In the genomic region with DNA sequence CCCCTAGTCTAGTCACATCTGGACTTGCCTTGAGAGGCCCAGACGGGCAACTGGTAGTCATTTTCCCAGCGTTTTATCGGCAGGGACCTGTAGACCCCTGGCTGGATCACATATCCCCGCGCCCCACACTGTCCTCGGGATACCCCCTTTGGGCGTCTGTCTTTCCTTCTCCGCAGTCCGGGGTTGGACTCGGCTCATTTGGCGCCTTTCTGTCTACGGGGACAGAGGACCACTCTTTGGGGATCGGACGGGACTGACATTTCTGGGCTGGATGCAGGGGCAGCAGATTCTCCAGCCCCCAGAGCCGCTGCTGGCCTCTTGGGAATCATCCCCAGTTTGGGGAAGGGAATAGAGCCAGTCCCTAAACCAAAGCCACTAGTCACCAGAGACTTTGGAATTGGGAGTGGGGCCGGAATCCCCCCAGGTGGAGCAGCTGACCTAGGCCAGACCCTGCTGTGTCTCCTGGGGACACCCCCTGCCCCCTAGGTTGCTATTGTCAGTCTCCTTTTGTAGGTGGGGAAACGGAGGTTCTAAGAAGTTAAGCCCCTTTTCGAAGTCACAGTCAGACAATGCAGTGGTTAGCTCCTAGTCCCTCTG, we compare ENCODE assay signal across 7 cellular contexts. TPM values are rescaled to one million over a fixed set of nuclear protein-coding genes. Genes with fewer than 3 reads are reported as not detected.
DNase-seq lines count a peak whose midpoint lies in the region; ATAC-seq and TF ChIP-seq lines count a peak whose summit lies in the region.

No MANE protein-coding gene starts in this region.

- no peak overlapping the region for H3K4ac ChIP-seq in H9 (ENCODE audit: low read depth, low read length)

- H4K91ac ChIP-seq in H9 (ENCODE audit: insufficient read length, low read depth, low read length), result no peak overlapping the region

- peaks cover 27% of the 10 kb centered on the region for H3K27me3 Mint-ChIP-seq in H9 (ENCODE audit: low read depth)

- H3K23me2 ChIP-seq in H9 (ENCODE audit: insufficient read length, low read depth, low read length, poor library complexity, severe bottlenecking), result peaks cover 7% of the 10 kb centered on the region

- no peak overlapping the region for H3K27ac Mint-ChIP-seq in H9

- no peak overlapping the region for H4K5ac ChIP-seq in H9 (ENCODE audit: insufficient read length, low read depth, low read length)

- H4K20me1 ChIP-seq in H9 (ENCODE audit: control insufficient read depth, insufficient read depth, insufficient read length), result no peaks in the 10 kb centered on the region

- TF ChIP-seq EP300 in sigmoid colon (IDR thresholded peaks at IDR 0.05), result no peak

- no peak overlapping the region for H2BK15ac ChIP-seq in H9 (ENCODE audit: low read depth, low read length)

- H3K14ac ChIP-seq in H9 (ENCODE audit: insufficient read depth, low read length), result no peak overlapping the region

- no peak for TF ChIP-seq POLR2A in sigmoid colon (IDR thresholded peaks at IDR 0.05)

- H3K4me1 Mint-ChIP-seq in H9, result peaks cover 15 to 16% of the 10 kb centered on the region in 2 experiments

- peak overlapping the region; percentile 57 to 91 (median 70) for H3K4me3 ChIP-seq in sigmoid colon

- no CpG with 5 or more reads among the region's 18 CpGs for WGBS in H9 (ENCODE audit: extremely low coverage, insufficient read length, low lambda C conversion rate)
- WGBS in sigmoid colon, 2 donors, result 6 to 8% methylated on average over 18 of the region's 18 CpGs

- no peak overlapping the region for H2BK5ac ChIP-seq in H9 (ENCODE audit: insufficient read length, low read length)

- DNase-seq in H9 (no peak), foreskin keratinocyte (no peak), sigmoid colon (no peak), islet precursor cell (no peak), NCI-H748 (lab: John Stamatoyannopoulos, UW; ENCODE audit: unreplicated experiment) (no peak)
- no peak for DNase-seq in stimulated activated CD4-positive, alpha-beta T cell treated with anti-CD3 and anti-CD28 coated beads, Interleukin-4, amount 100 ng/mL, for 1 hour

- H3K4me2 ChIP-seq in H9 (ENCODE audit: insufficient read depth, insufficient read length, low read length), result peak overlapping the region; percentile 75

- H3K27ac ChIP-seq in H9 (ENCODE audit: insufficient read length, low read depth, low read length) (no peak overlapping the region), foreskin keratinocyte (peak overlapping the region; percentile 89), sigmoid colon (peak overlapping the region in 2 of 4 donors; percentile 70 to 79)

- H2BK120ac ChIP-seq in H9 (ENCODE audit: low read depth, low read length, poor library complexity, severe bottlenecking), result no peak overlapping the region

- H3K18ac ChIP-seq in H9 (ENCODE audit: insufficient read length, low read depth, low read length), result no peak overlapping the region

- H3K4me1 ChIP-seq in H9 (ENCODE audit: insufficient read depth, low read length) (no peaks in the 10 kb centered on the region), foreskin keratinocyte (peaks cover 20% of the 10 kb centered on the region), sigmoid colon (peaks cover 0 to 19% (median 11%) of the 10 kb centered on the region in 4 donors)

- H2AK5ac ChIP-seq in H9 (ENCODE audit: insufficient read length, low read length), result no peak overlapping the region

- H2BK20ac ChIP-seq in H9 (ENCODE audit: low read depth, low read length, poor library complexity, severe bottlenecking), result no peak overlapping the region

- H3K79me1 ChIP-seq in H9 (ENCODE audit: insufficient read depth, low read depth, low read length, poor library complexity, severe bottlenecking), result no peaks in the 10 kb centered on the region

- H3T11ph ChIP-seq in H9 (ENCODE audit: low read length), result no peak overlapping the region

- peaks cover 0 to 2% (median 0%) of the 10 kb centered on the region in 3 experiments; a peak in 2 of 7 replicates for H3K36me3 Mint-ChIP-seq in H9 (ENCODE audit: insufficient read depth in 1 of 3, low read depth in 3 of 3)

- H3K27me3 ChIP-seq in H9 (ENCODE audit: insufficient read depth, low read length) (peaks cover 4% of the 10 kb centered on the region; the same call in 1 of the 2 replicates), foreskin keratinocyte (no peaks in the 10 kb centered on the region), sigmoid colon (no peaks in the 10 kb centered on the region)

- intact Hi-C loops in sigmoid colon (cut with DNase I), result loop anchor here (5.0 to 10.0 kb wide), 2 partner anchors 177 to 281 kb away; partner anchors contain the start of gene PSMF1

- no peak overlapping the region for H3K9ac ChIP-seq in H9 (ENCODE audit: extremely low read depth, insufficient read length, low read length)

- no peak overlapping the region for H4K8ac ChIP-seq in H9 (replicated peaks; ENCODE audit: insufficient read length, low read depth, low read length)

- peaks cover 0 to 3% of the 10 kb centered on the region in 2 experiments; a peak in 3 of 5 replicates for H3K9me3 Mint-ChIP-seq in H9

- no peaks in the 10 kb centered on the region for H3K79me2 ChIP-seq in H9 (ENCODE audit: insufficient read depth, low read length)

- H3K4me3 Mint-ChIP-seq in H9, result peak overlapping the region; percentile 72 to 83

- H2AFZ ChIP-seq in H9 (ENCODE audit: low read length), result no peak overlapping the region

- H3K56ac ChIP-seq in H9 (ENCODE audit: insufficient read length, low read depth, low read length), result no peak overlapping the region

- H2BK12ac ChIP-seq in H9 (ENCODE audit: insufficient read length, low read depth, low read length), result no peak overlapping the region

- no peak overlapping the region for H3K23ac ChIP-seq in H9 (ENCODE audit: insufficient read length, low read depth, low read length)

- H3K36me3 ChIP-seq in sigmoid colon, result no peaks in the 10 kb centered on the region

- TF ChIP-seq CTCF in H9 (conservative IDR thresholded peaks at IDR 0.05), result no peak
- TF ChIP-seq CTCF in foreskin keratinocyte (conservative IDR thresholded peaks at IDR 0.05), result no peak
- TF ChIP-seq CTCF in sigmoid colon (IDR thresholded peaks at IDR 0.05), result no peak

- no peaks in the 10 kb centered on the region for H3K9me3 ChIP-seq in H9 (ENCODE audit: control insufficient read depth, low read depth, low read length)
- no peaks in the 10 kb centered on the region for H3K9me3 ChIP-seq in sigmoid colon

- ATAC-seq in SK-N-SH treated with all-trans-retinoic acid at 6 μM for 48 hours (peak; percentile 55), foreskin keratinocyte (no peak)

TF ChIP-seq in SK-N-SH treated with all-trans-retinoic acid at 6 μM for 48 hours, 23 proteins besides CTCF, POLR2A, EP300 and RAD21 (continues in another document):
- TF ChIP-seq GLIS3 (CRISPR knock-in tag; IDR thresholded peaks at IDR 0.05) (no peak), ZNF8 (CRISPR knock-in tag; IDR thresholded peaks at IDR 0.05) (no peak), CSRNP3 (CRISPR knock-in tag; IDR thresholded peaks at IDR 0.05) (no peak), BACH2 (CRISPR knock-in tag; IDR thresholded peaks at IDR 0.05; ENCODE audit: borderline replicate concordance) (no peak), RARB (CRISPR knock-in tag; IDR thresholded peaks at IDR 0.05) (no peak)
- TF ChIP-seq, protein P1, sequence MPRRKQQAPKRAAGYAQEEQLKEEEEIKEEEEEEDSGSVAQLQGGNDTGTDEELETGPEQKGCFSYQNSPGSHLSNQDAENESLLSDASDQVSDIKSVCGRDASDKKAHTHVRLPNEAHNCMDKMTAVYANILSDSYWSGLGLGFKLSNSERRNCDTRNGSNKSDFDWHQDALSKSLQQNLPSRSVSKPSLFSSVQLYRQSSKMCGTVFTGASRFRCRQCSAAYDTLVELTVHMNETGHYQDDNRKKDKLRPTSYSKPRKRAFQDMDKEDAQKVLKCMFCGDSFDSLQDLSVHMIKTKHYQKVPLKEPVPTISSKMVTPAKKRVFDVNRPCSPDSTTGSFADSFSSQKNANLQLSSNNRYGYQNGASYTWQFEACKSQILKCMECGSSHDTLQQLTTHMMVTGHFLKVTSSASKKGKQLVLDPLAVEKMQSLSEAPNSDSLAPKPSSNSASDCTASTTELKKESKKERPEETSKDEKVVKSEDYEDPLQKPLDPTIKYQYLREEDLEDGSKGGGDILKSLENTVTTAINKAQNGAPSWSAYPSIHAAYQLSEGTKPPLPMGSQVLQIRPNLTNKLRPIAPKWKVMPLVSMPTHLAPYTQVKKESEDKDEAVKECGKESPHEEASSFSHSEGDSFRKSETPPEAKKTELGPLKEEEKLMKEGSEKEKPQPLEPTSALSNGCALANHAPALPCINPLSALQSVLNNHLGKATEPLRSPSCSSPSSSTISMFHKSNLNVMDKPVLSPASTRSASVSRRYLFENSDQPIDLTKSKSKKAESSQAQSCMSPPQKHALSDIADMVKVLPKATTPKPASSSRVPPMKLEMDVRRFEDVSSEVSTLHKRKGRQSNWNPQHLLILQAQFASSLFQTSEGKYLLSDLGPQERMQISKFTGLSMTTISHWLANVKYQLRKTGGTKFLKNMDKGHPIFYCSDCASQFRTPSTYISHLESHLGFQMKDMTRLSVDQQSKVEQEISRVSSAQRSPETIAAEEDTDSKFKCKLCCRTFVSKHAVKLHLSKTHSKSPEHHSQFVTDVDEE (CRISPR knock-in tag; IDR thresholded peaks at IDR 0.05), result no peak
- TF ChIP-seq, protein P2, sequence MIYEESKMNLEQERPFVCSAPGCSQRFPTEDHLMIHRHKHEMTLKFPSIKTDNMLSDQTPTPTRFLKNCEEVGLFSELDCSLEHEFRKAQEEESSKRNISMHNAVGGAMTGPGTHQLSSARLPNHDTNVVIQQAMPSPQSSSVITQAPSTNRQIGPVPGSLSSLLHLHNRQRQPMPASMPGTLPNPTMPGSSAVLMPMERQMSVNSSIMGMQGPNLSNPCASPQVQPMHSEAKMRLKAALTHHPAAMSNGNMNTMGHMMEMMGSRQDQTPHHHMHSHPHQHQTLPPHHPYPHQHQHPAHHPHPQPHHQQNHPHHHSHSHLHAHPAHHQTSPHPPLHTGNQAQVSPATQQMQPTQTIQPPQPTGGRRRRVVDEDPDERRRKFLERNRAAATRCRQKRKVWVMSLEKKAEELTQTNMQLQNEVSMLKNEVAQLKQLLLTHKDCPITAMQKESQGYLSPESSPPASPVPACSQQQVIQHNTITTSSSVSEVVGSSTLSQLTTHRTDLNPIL (CRISPR knock-in tag; IDR thresholded peaks at IDR 0.05; ENCODE audit: low read depth), result no peak

RNA-seq across cellular contexts. Expression of gene FAM110A, which starts 0.7 kb away (rescaled TPM):
- total RNA-seq in H9 (2021) (10.3 and 11.5 TPM in 2 replicates), foreskin keratinocyte (18.4 and 18.8 TPM in 2 replicates), sigmoid colon (1 to 10 TPM in 2 of 4 donors, under 1 TPM in 2; 0.55 to 2.5 (median 1.6) TPM)
- polyA plus RNA-seq in foreskin keratinocyte (27.6 and 29.6 TPM in 2 replicates), sigmoid colon (10 to 100 TPM in 1 of 3 donors, 1 to 10 TPM in 2; 3.6 to 10.7 (median 6.7) TPM)
